16 cellular contexts compared by ENCODE assay signal in genomic region chr1:152907686-152908601, GRCh38. TPM values are rescaled to one million over a fixed set of nuclear protein-coding genes. Genes with fewer than 3 reads are reported as not detected.
A peak's percentile ranks its signal among the peaks of the same experiment; 100 is the strongest.
DNase-seq lines count a peak whose midpoint lies in the region; ATAC-seq and TF ChIP-seq lines count a peak whose summit lies in the region.
"Had no signal": no experiment of that assay in that cellular context is flagged by ENCODE, and none has a peak within 500 bp of the region (broad histone marks: within the 10 kb centered on the region; RNA-seq: fewer than 3 reads in every experiment).

A gene with protein sequence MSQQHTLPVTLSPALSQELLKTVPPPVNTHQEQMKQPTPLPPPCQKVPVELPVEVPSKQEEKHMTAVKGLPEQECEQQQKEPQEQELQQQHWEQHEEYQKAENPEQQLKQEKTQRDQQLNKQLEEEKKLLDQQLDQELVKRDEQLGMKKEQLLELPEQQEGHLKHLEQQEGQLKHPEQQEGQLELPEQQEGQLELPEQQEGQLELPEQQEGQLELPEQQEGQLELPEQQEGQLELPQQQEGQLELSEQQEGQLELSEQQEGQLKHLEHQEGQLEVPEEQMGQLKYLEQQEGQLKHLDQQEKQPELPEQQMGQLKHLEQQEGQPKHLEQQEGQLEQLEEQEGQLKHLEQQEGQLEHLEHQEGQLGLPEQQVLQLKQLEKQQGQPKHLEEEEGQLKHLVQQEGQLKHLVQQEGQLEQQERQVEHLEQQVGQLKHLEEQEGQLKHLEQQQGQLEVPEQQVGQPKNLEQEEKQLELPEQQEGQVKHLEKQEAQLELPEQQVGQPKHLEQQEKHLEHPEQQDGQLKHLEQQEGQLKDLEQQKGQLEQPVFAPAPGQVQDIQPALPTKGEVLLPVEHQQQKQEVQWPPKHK (plus strand): TSS chr1:152908546. CDS start chr1:152909798, 1,252 bp downstream.

- H3K9me3 Mint-ChIP-seq in MCF 10A (ENCODE audit: unreplicated experiment): no peaks in the 10 kb centered on the region

- intact Hi-C loops in MCF 10A (cut with micrococcal nuclease) (no loop called here), breast epithelium (cut with DNase I; ENCODE audit: low total_unique reads) (no loop called here), left ventricle myocardium inferior (cut with micrococcal nuclease) (no loop called here)

- H3K27ac Mint-ChIP-seq in MCF 10A (ENCODE audit: low read depth, unreplicated experiment): peak within 1 kb of the TSS; percentile 89
- H3K27ac Mint-ChIP-seq: H9 had no signal

- H3K36me3 ChIP-seq in breast epithelium: no peaks in the 10 kb centered on the region
- no peaks in the 10 kb centered on the region for H3K36me3 ChIP-seq in left ventricle myocardium inferior
- H3K36me3 ChIP-seq: brain microvascular endothelial cell, tibial artery had no signal

- no peaks in the 10 kb centered on the region for H3K27me3 Mint-ChIP-seq in MCF 10A (ENCODE audit: insufficient read depth, unreplicated experiment)

- no TSS peak for BruUV-seq in MCF 10A (replicated peaks; lab: Mats Ljungman, UMichigan)

- H3K4me3 ChIP-seq in breast epithelium: no peak within 1 kb of the TSS
- no peak within 1 kb of the TSS for H3K4me3 ChIP-seq in left ventricle myocardium inferior
- H3K4me3 ChIP-seq: tibial artery had no signal

- H3K9me3 ChIP-seq in breast epithelium: peaks cover 0 to 6% of the 10 kb centered on the region in 2 donors
- H3K9me3 ChIP-seq in left ventricle myocardium inferior (replicated peaks): no peaks in the 10 kb centered on the region
- H3K9me3 ChIP-seq: tibial artery had no signal

- H3K27ac ChIP-seq in breast epithelium (no peak within 1 kb of the TSS), left ventricle myocardium inferior (replicated peaks) (no peak within 1 kb of the TSS)
- H3K27ac ChIP-seq: brain microvascular endothelial cell, tibial artery had no signal

- H3K4me1 Mint-ChIP-seq in MCF 10A (ENCODE audit: insufficient read depth, unreplicated experiment): peaks cover 32% of the 10 kb centered on the region
- H3K4me1 Mint-ChIP-seq: H9 had no signal

- H3K4me3 Mint-ChIP-seq in MCF 10A (ENCODE audit: unreplicated experiment): no peak within 1 kb of the TSS
- H3K4me3 Mint-ChIP-seq: H9 had no signal

- H3K36me3 Mint-ChIP-seq in MCF 10A (ENCODE audit: insufficient read depth, unreplicated experiment): no peaks in the 10 kb centered on the region

- ATAC-seq in esophagus mucosa (peak; percentile 70), GM18502 (IDR thresholded peaks at IDR 0.05; ENCODE audit: poor library complexity, unreplicated experiment) (no peak)

- TF ChIP-seq POLR2A in breast epithelium (IDR thresholded peaks at IDR 0.05): no peak

- CTCF ChIA-PET in MCF 10A (lab: Yijun Ruan, JAX): interaction anchor here (0.6 to 5.7 kb wide), 8 partner anchors 11 to 285 kb away, joined by 3 to 42 read pairs (median 4); no protein-coding TSS in a partner anchor

- POLR2A ChIA-PET in MCF 10A (lab: Yijun Ruan, JAX): interaction anchor here (1.0 to 1.3 kb wide), 3 partner anchors 21 to 123 kb away, joined by 3 to 4 read pairs (median 4); partner anchors contain the start of gene SPRR1B

- H3K27me3 ChIP-seq in breast epithelium (peaks cover 0 to 4% of the 10 kb centered on the region in 2 donors), left ventricle myocardium inferior (ENCODE audit: low read depth) (peaks cover 47% of the 10 kb centered on the region)
- H3K27me3 ChIP-seq: brain microvascular endothelial cell had no signal

- TF ChIP-seq CTCF in MCF 10A (IDR thresholded peaks at IDR 0.05; ENCODE audit: unreplicated experiment) (no peak), breast epithelium (IDR thresholded peaks at IDR 0.05) (no peak), left ventricle myocardium inferior (IDR thresholded peaks at IDR 0.05; ENCODE audit: borderline replicate concordance) (no peak)

- peak; percentile 87 for DNase-seq in MCF 10A (ENCODE audit: unreplicated experiment)
- DNase-seq in breast epithelium (ENCODE audit: low spot score in 2 of 2): no peak
- DNase-seq in HT1080 (ENCODE audit: low read depth): peak; percentile 75
- DNase-seq in stimulated activated CD4-positive, alpha-beta T cell treated with anti-CD3 and anti-CD28 coated beads, Interleukin-4, amount 100 ng/mL, for 24 hours: no peak
- no peak for DNase-seq in left ventricle myocardium inferior
- no peak for DNase-seq in occipital lobe (lab: John Stamatoyannopoulos, UW)
- DNase-seq: activated T-cell treated with anti-CD3 and anti-CD28 coated beads, Interleukin-2, amount 50 U/mL, for 1 hour; brain microvascular endothelial cell; DND-41; H9; Kasumi-1; midbrain; NCI-H2227 treated with DMSO at 0.1 percent for 48 hours; tibial artery had no signal

- no peaks in the 10 kb centered on the region for H3K4me1 ChIP-seq in breast epithelium
- H3K4me1 ChIP-seq in left ventricle myocardium inferior: no peaks in the 10 kb centered on the region
- H3K4me1 ChIP-seq: tibial artery had no signal

RNA-seq across cellular contexts. Expression of the gene that starts here (rescaled TPM):
- total RNA-seq in MCF 10A (2022): 0.33 and 0.56 TPM in 2 replicates
- total RNA-seq in breast epithelium: not detected
- total RNA-seq in HT1080 (2014; rRNA removed; shearing (Covaris generic)): 0.26 and 0.33 TPM in 2 replicates
- 1.2 and 1.6 TPM in 2 replicates for polyA plus RNA-seq in HT1080 (2015; cell fraction: cytosol; rRNA removed)
- polyA plus RNA-seq in HT1080 (2015; cell fraction: nucleus; rRNA removed): 1.5 and 2.6 TPM in 2 replicates
- total RNA-seq in esophagus mucosa: 145 TPM
- not detected for total RNA-seq in left ventricle myocardium inferior
- total RNA-seq in occipital lobe: not detected
- total RNA-seq: H9 had no signal

Comparison
In these comparisons a context has a peak if more than half of its experiments do, and no peak if none do; other contexts are left out.
1. RNA of the gene that starts here (total RNA-seq): 145 TPM in esophagus mucosa (single experiment); 0.33 to 0.56 TPM in MCF 10A, 0.26 to 0.33 TPM in HT1080, not detected in breast epithelium, not detected in left ventricle myocardium inferior (single experiment) and not detected in occipital lobe (single experiment); every median in the first group is over 10 times any median in the second.
2. Peak in DNase-seq in MCF 10A; RNA of the gene not detected or under 1 TPM.